Comparison of ENCODE assay signal across 19 cellular contexts in genomic region chr20:3226864-3227263, GRCh38. TPM values are rescaled to one million over a fixed set of nuclear protein-coding genes. Genes with fewer than 3 reads are reported as not detected.
A peak's percentile ranks its signal among the peaks of the same experiment; 100 is the strongest.
DNase-seq lines count a peak whose midpoint lies in the region; ATAC-seq, FAIRE-seq and TF ChIP-seq lines count a peak whose summit lies in the region.
"Had no signal": no experiment of that assay in that cellular context is flagged by ENCODE, and none has a peak within 500 bp of the region (broad histone marks: within the 10 kb centered on the region; RNA-seq: fewer than 3 reads in every experiment).

No MANE protein-coding gene starts in this region.

- no peak overlapping the region for H3K18ac ChIP-seq in H1 (ENCODE audit: extremely low read depth, low read length)

- H2BK15ac ChIP-seq in H1 (ENCODE audit: low read length), result no peak overlapping the region

- H3K36me3 Mint-ChIP-seq in Caco-2 (ENCODE audit: insufficient read depth, unreplicated experiment), result peaks cover 13% of the 10 kb centered on the region
- H3K36me3 Mint-ChIP-seq in nephron progenitor cell (ENCODE audit: low read depth), result no peaks in the 10 kb centered on the region

- no peak overlapping the region for H3K23ac ChIP-seq in H1 (ENCODE audit: insufficient read length)

- intact Hi-C loops in Caco-2 (cut with micrococcal nuclease; ENCODE audit: unreplicated experiment), result no loop called here

- H3K4me3 Mint-ChIP-seq in Caco-2 (ENCODE audit: unreplicated experiment), result no peak overlapping the region
- H3K4me3 Mint-ChIP-seq in nephron progenitor cell, result no peak overlapping the region
- H3K4me3 Mint-ChIP-seq: CD4-positive, alpha-beta memory T cell; HFFc6 had no signal

- peaks cover 26% of the 10 kb centered on the region for H3K4me1 ChIP-seq in Caco-2
- H3K4me1 ChIP-seq in RWPE2 (ENCODE audit: insufficient read depth, poor library complexity, severe bottlenecking), result peaks cover 15% of the 10 kb centered on the region
- H3K4me1 ChIP-seq in H1 (replicated peaks in 1 of 4; ENCODE audit: control insufficient read depth in 3 of 4, insufficient read depth in 4 of 4, low read length in 3 of 4), result no peaks in the 10 kb centered on the region; a peak in 1 of 7 replicates

- ATAC-seq in RWPE2 (ENCODE audit: low read depth) (no peak), GM21515 (IDR thresholded peaks at IDR 0.05; ENCODE audit: unreplicated experiment) (no peak)

- WGBS in H1 (ENCODE audit: extremely low coverage in 1 of 2, insufficient coverage in 1 of 2, insufficient read length in 1 of 2, insufficient replicate concordance in 2 of 2, low coverage in 1 of 2, low lambda C conversion rate in 2 of 2, missing lambda C conversion rate in 1 of 2), 2 experiments, result 93% methylated on average over 13 of the region's 14 CpGs; no CpG with 5 or more reads in 1 of the 2 experiments

- FAIRE-seq in H1 (lab: Jason Lieb, UNC), result no peak
- FAIRE-seq: A204.1, GM12892, GM19239 had no signal

- no peak overlapping the region for H2AK5ac ChIP-seq in H1 (ENCODE audit: low read depth, low read length)

- peaks cover 0 to 2% of the 10 kb centered on the region in 2 experiments for H4K20me1 ChIP-seq in H1 (replicated peaks in 1 of 2; ENCODE audit: control insufficient read depth in 1 of 2, insufficient read depth in 2 of 2, low read length in 2 of 2)

- no peak overlapping the region for H3K56ac ChIP-seq in H1 (replicated peaks; ENCODE audit: insufficient read length, low read depth, low read length)

- TF ChIP-seq RAD21 in H1 (IDR thresholded peaks at IDR 0.05 in 1 of 2, conservative IDR thresholded peaks at IDR 0.05 in 1 of 2; ENCODE audit: low read depth in 2 of 2, low read length in 2 of 2), result no peak

- TF ChIP-seq EP300 in H1 (IDR thresholded peaks at IDR 0.05; ENCODE audit: borderline replicate concordance in 1 of 2, low read depth in 2 of 2, low read length in 2 of 2), result no peak

- no peak overlapping the region for H2BK120ac ChIP-seq in H1 (replicated peaks; ENCODE audit: low read depth, low read length)

- no peak overlapping the region for H2BK20ac ChIP-seq in H1 (ENCODE audit: low read length)

- H3K36me3 ChIP-seq in Caco-2 (ENCODE audit: control insufficient read depth, insufficient read depth, low read length) (peaks cover 1% of the 10 kb centered on the region), RWPE2 (ENCODE audit: low read depth) (peaks cover 4% of the 10 kb centered on the region), H1 (ENCODE audit: control insufficient read depth in 2 of 4, insufficient read depth in 4 of 4, low read length in 3 of 4) (peaks cover 0 to 12% (median 5%) of the 10 kb centered on the region in 4 experiments; a peak in 6 of 8 replicates)

- H3K79me2 ChIP-seq in H1 (ENCODE audit: control insufficient read depth in 1 of 2, insufficient read depth in 2 of 2, low read length in 2 of 2), result no peaks in the 10 kb centered on the region

- no peak overlapping the region for H2BK12ac ChIP-seq in H1 (ENCODE audit: low read depth, low read length)

- H3K79me1 ChIP-seq in H1 (ENCODE audit: low read depth, low read length), result no peaks in the 10 kb centered on the region; the same call in 1 of the 2 replicates

- POLR2A ChIA-PET in Caco-2 (lab: Charles Lee) (no interaction called here), H1 (lab: Charles Lee; ENCODE audit: partially characterized antibody) (interaction anchor here (0.6 to 8.1 kb wide), 5 partner anchors 10 to 21 kb away, joined by 3 to 61 read pairs (median 5); partner anchors contain the start of gene SLC4A11)

- H3K9ac ChIP-seq in H1 (replicated peaks in 1 of 4; ENCODE audit: extremely low read depth in 1 of 4, low read depth in 3 of 4, low read length in 3 of 4), result no peak overlapping the region
- H3K9ac ChIP-seq: GM23248 had no signal

- H4K5ac ChIP-seq in H1 (ENCODE audit: insufficient read length, low read depth, low read length), result no peak overlapping the region

- TF ChIP-seq CTCF in Caco-2 (IDR thresholded peaks at IDR 0.05; ENCODE audit: insufficient read depth in 1 of 2, low read depth in 1 of 2, low read length in 1 of 2, severe bottlenecking in 1 of 2, unreplicated experiment in 1 of 2), result no peak
- no peak for TF ChIP-seq CTCF in RWPE2 (IDR thresholded peaks at IDR 0.05; ENCODE audit: poor library complexity, severe bottlenecking)
- no peak for TF ChIP-seq CTCF in H1 (IDR thresholded peaks at IDR 0.05; ENCODE audit: control extremely low read depth in 1 of 3, insufficient read depth in 1 of 3, low read depth in 1 of 3, low read length in 3 of 3)
- TF ChIP-seq CTCF in nephron progenitor cell (IDR thresholded peaks at IDR 0.05), result no peak

- H3K4me1 Mint-ChIP-seq in Caco-2 (ENCODE audit: low read depth, unreplicated experiment), result peaks cover 7% of the 10 kb centered on the region
- peaks cover 43% of the 10 kb centered on the region for H3K4me1 Mint-ChIP-seq in nephron progenitor cell

- H3K23me2 ChIP-seq in H1 (ENCODE audit: low read depth, low read length), result no peaks in the 10 kb centered on the region

- BruUV-seq in Caco-2 (replicated peaks; lab: Mats Ljungman, UMichigan), result TSS peak; percentile 12

- TF ChIP-seq POLR2A in H1 (IDR thresholded peaks at IDR 0.05; ENCODE audit: control extremely low read depth in 1 of 2, low read depth in 2 of 2, low read length in 2 of 2), result no peak

- H2AFZ ChIP-seq in H1 (ENCODE audit: low read length), result no peak overlapping the region
- H2AFZ ChIP-seq: GM23248 had no signal

- DNase-seq in Caco-2, result no peak
- DNase-seq in RWPE2 (ENCODE audit: low spot score), result peak; percentile 54
- DNase-seq in H1 (ENCODE audit: low read depth in 1 of 2, low spot score in 2 of 2), result no peak
- no peak for DNase-seq in nephron progenitor cell
- DNase-seq in stimulated activated naive CD4-positive, alpha-beta T cell treated with Interleukin-2 at 50 U/mL for 16 hours (lab: John Stamatoyannopoulos, UW), result no peak
- no peak for DNase-seq in GM19240 (ENCODE audit: insufficient read length, low spot score)
- DNase-seq: BE2C; CD4-positive, alpha-beta memory T cell; COR-L47; DND-41; GDM1; GM23248; HCEC 1CT; HFFc6 had no signal

- no peaks in the 10 kb centered on the region for H3K27me3 Mint-ChIP-seq in Caco-2 (ENCODE audit: insufficient read depth, unreplicated experiment)
- H3K27me3 Mint-ChIP-seq in nephron progenitor cell (ENCODE audit: low read depth, poor library complexity), result peaks cover 3% of the 10 kb centered on the region
- H3K27me3 Mint-ChIP-seq: CD4-positive, alpha-beta memory T cell had no signal

- peak overlapping the region; percentile 3; the same call in 1 of the 2 replicates for H4K8ac ChIP-seq in H1 (ENCODE audit: extremely low read depth, insufficient read depth, low read length)

- no peak overlapping the region for H3K4ac ChIP-seq in H1 (replicated peaks; ENCODE audit: insufficient read length, low read depth, low read length)

- H3K27me3 ChIP-seq in Caco-2 (replicated peaks; ENCODE audit: control insufficient read depth, insufficient read depth, low read length), result no peaks in the 10 kb centered on the region
- H3K27me3 ChIP-seq in RWPE2 (ENCODE audit: insufficient read depth, poor library complexity, severe bottlenecking), result no peaks in the 10 kb centered on the region
- no peaks in the 10 kb centered on the region for H3K27me3 ChIP-seq in H1 (replicated peaks in 1 of 4; ENCODE audit: control insufficient read depth in 3 of 4, extremely low read depth in 1 of 4, insufficient read depth in 3 of 4, low read length in 3 of 4)
- H3K27me3 ChIP-seq: BE2C had no signal

- H3K9me3 ChIP-seq in Caco-2 (no peaks in the 10 kb centered on the region), RWPE2 (ENCODE audit: severe bottlenecking) (no peaks in the 10 kb centered on the region), H1 (ENCODE audit: insufficient read depth in 2 of 2, low read depth in 1 of 2, low read length in 1 of 2) (no peaks in the 10 kb centered on the region)
- H3K9me3 ChIP-seq: BE2C had no signal

- CTCF ChIA-PET in Caco-2 (lab: Charles Lee), result no interaction called here
- CTCF ChIA-PET in H1 (lab: Charles Lee; ENCODE audit: partially characterized antibody), result interaction anchor here (0.5 to 2.5 kb wide), 5 partner anchors 8 to 110 kb away, joined by 3 to 12 read pairs (median 3); no protein-coding TSS in a partner anchor

- no peaks in the 10 kb centered on the region for H3K9me3 Mint-ChIP-seq in Caco-2 (ENCODE audit: unreplicated experiment)
- no peaks in the 10 kb centered on the region for H3K9me3 Mint-ChIP-seq in nephron progenitor cell
- H3K9me3 Mint-ChIP-seq: CD4-positive, alpha-beta memory T cell; HFFc6 had no signal

- no peak overlapping the region for H2BK5ac ChIP-seq in H1 (ENCODE audit: low read depth, low read length)

- H3K27ac Mint-ChIP-seq in Caco-2 (ENCODE audit: unreplicated experiment) (peak overlapping the region; percentile 28), nephron progenitor cell (peak overlapping the region; percentile 54)
- H3K27ac Mint-ChIP-seq: HFFc6 had no signal

- no peak overlapping the region for H4K91ac ChIP-seq in H1 (replicated peaks; ENCODE audit: insufficient read length, low read length)

- H3K4me2 ChIP-seq in H1 (ENCODE audit: insufficient read depth in 1 of 2, low read depth in 2 of 2, low read length in 2 of 2), result no peak overlapping the region

- no peak overlapping the region for H3K14ac ChIP-seq in H1 (ENCODE audit: insufficient read length)

- no peak overlapping the region for H3K4me3 ChIP-seq in Caco-2 (ENCODE audit: low read depth, low read length)
- H3K4me3 ChIP-seq in RWPE2 (ENCODE audit: severe bottlenecking), result no peak overlapping the region
- no peak overlapping the region for H3K4me3 ChIP-seq in H1 (ENCODE audit: extremely low read depth in 1 of 4, insufficient read depth in 2 of 4, low read depth in 3 of 4, low read length in 4 of 4)
- H3K4me3 ChIP-seq: GM23248 had no signal

- H3K27ac ChIP-seq in RWPE2 (ENCODE audit: poor library complexity, severe bottlenecking) (peak overlapping the region; percentile 30), H1 (ENCODE audit: low read depth, low read length) (no peak overlapping the region)
- H3K27ac ChIP-seq: C4-2B, GM23248 had no signal

RNA-seq across cellular contexts. Expression of gene SLC4A11, which starts 12.1 kb away (rescaled TPM):
- 8.6 and 9.5 TPM in 2 replicates for total RNA-seq in Caco-2 (2022)
- total RNA-seq in H1 (2021; fragmentation: NEBNext Ultra II Directional; extraction: Animal tissue kit (Norgen Biotek cat#: 25700)), result 29.1 and 32.3 TPM in 2 replicates
- polyA plus RNA-seq in H1 (2011; rRNA removed), result 11.9 and 20.9 TPM in 2 replicates
- polyA plus RNA-seq in H1 (2011; cell fraction: cytosol; rRNA removed), result 11.0 TPM
- polyA plus RNA-seq in H1 (2011; cell fraction: nucleus; rRNA removed), result 95.5 TPM
- 21.9 to 33.9 TPM (median 28.9 TPM) in 4 replicates for polyA plus RNA-seq in H1 (2012, experiment 1 of 2)
- 18.1 TPM for polyA plus RNA-seq in H1 (2012, experiment 2 of 2)
- 37.5 TPM for polyA plus RNA-seq in H1 (2013, experiment 1 of 2)
- polyA plus RNA-seq in H1 (2013, experiment 2 of 2), result 34.4 TPM
- polyA minus RNA-seq in H1 (2011; rRNA and poly(A)+ RNA removed), result 7.9 and 12.2 TPM in 2 replicates
- 17.8 TPM for polyA minus RNA-seq in H1 (2011; cell fraction: cytosol; rRNA and poly(A)+ RNA removed)
- 29.5 TPM for polyA minus RNA-seq in H1 (2011; cell fraction: nucleus; rRNA and poly(A)+ RNA removed)

RNA-seq across cellular contexts. Expression of gene ITPA, which starts 17.6 kb away (rescaled TPM):
- 68.4 and 73.8 TPM in 2 replicates for total RNA-seq in Caco-2 (2022)
- total RNA-seq in H1 (2021; fragmentation: NEBNext Ultra II Directional; extraction: Animal tissue kit (Norgen Biotek cat#: 25700)), result 80.9 and 94.0 TPM in 2 replicates
- 88.2 and 90.3 TPM in 2 replicates for polyA plus RNA-seq in H1 (2011; rRNA removed)
- 76.8 TPM for polyA plus RNA-seq in H1 (2011; cell fraction: cytosol; rRNA removed)
- 68.8 TPM for polyA plus RNA-seq in H1 (2011; cell fraction: nucleus; rRNA removed)
- polyA plus RNA-seq in H1 (2012, experiment 1 of 2), result 78.5 to 95.4 TPM (median 90.5 TPM) in 4 replicates
- polyA plus RNA-seq in H1 (2012, experiment 2 of 2), result 85.8 TPM
- polyA plus RNA-seq in H1 (2013, experiment 1 of 2), result 73.6 TPM
- polyA plus RNA-seq in H1 (2013, experiment 2 of 2), result 72.9 TPM
- 14.7 and 15.6 TPM in 2 replicates for polyA minus RNA-seq in H1 (2011; rRNA and poly(A)+ RNA removed)
- 22.7 TPM for polyA minus RNA-seq in H1 (2011; cell fraction: cytosol; rRNA and poly(A)+ RNA removed)
- polyA minus RNA-seq in H1 (2011; cell fraction: nucleus; rRNA and poly(A)+ RNA removed), result 13.9 TPM

RNA-seq across cellular contexts. Expression of gene DDRGK1, which starts 22.4 kb away (rescaled TPM):
- total RNA-seq in Caco-2 (2022), result 76.3 and 84.8 TPM in 2 replicates
- 42.0 and 43.8 TPM in 2 replicates for total RNA-seq in H1 (2021; fragmentation: NEBNext Ultra II Directional; extraction: Animal tissue kit (Norgen Biotek cat#: 25700))
- polyA plus RNA-seq in H1 (2011; rRNA removed), result 29.4 and 31.2 TPM in 2 replicates
- polyA plus RNA-seq in H1 (2011; cell fraction: cytosol; rRNA removed), result 51.1 TPM
- 35.3 TPM for polyA plus RNA-seq in H1 (2011; cell fraction: nucleus; rRNA removed)
- polyA plus RNA-seq in H1 (2012, experiment 1 of 2), result 37.0 to 47.9 TPM (median 45.6 TPM) in 4 replicates
- 29.9 TPM for polyA plus RNA-seq in H1 (2012, experiment 2 of 2)
- 48.3 TPM for polyA plus RNA-seq in H1 (2013, experiment 1 of 2)
- 56.7 TPM for polyA plus RNA-seq in H1 (2013, experiment 2 of 2)
- polyA minus RNA-seq in H1 (2011; rRNA and poly(A)+ RNA removed), result 11.3 and 15.2 TPM in 2 replicates
- polyA minus RNA-seq in H1 (2011; cell fraction: cytosol; rRNA and poly(A)+ RNA removed), result 16.9 TPM
- polyA minus RNA-seq in H1 (2011; cell fraction: nucleus; rRNA and poly(A)+ RNA removed), result 12.4 TPM

RNA-seq across cellular contexts. Expression of gene LZTS3, which starts 53.5 kb away (rescaled TPM):
- total RNA-seq in Caco-2 (2022), result 4.3 and 4.5 TPM in 2 replicates
- total RNA-seq in H1 (2021; fragmentation: NEBNext Ultra II Directional; extraction: Animal tissue kit (Norgen Biotek cat#: 25700)), result 31.8 and 33.3 TPM in 2 replicates
- polyA plus RNA-seq in H1 (2011; rRNA removed), result 33.5 and 54.4 TPM in 2 replicates
- polyA plus RNA-seq in H1 (2011; cell fraction: cytosol; rRNA removed), result 46.5 TPM
- 189 TPM for polyA plus RNA-seq in H1 (2011; cell fraction: nucleus; rRNA removed)
- polyA plus RNA-seq in H1 (2012, experiment 1 of 2), result 21.7 to 35.2 TPM (median 31.4 TPM) in 4 replicates
- 24.7 TPM for polyA plus RNA-seq in H1 (2012, experiment 2 of 2)
- 19.8 TPM for polyA plus RNA-seq in H1 (2013, experiment 1 of 2)
- 17.5 TPM for polyA plus RNA-seq in H1 (2013, experiment 2 of 2)
- 21.1 and 26.4 TPM in 2 replicates for polyA minus RNA-seq in H1 (2011; rRNA and poly(A)+ RNA removed)
- polyA minus RNA-seq in H1 (2011; cell fraction: cytosol; rRNA and poly(A)+ RNA removed), result 24.1 TPM
- polyA minus RNA-seq in H1 (2011; cell fraction: nucleus; rRNA and poly(A)+ RNA removed), result 31.4 TPM
